19 cellular contexts compared by ENCODE assay signal in genomic region chr17:1521067-1521466, GRCh38. TPM values are rescaled to one million over a fixed set of nuclear protein-coding genes. Genes with fewer than 3 reads are reported as not detected.
A peak's percentile ranks its signal among the peaks of the same experiment; 100 is the strongest.
DNase-seq lines count a peak whose midpoint lies in the region; ATAC-seq lines count a peak whose summit lies in the region.
"Had no signal": no experiment of that assay in that cellular context is flagged by ENCODE, and none has a peak within 500 bp of the region (broad histone marks: within the 10 kb centered on the region; RNA-seq: fewer than 3 reads in every experiment).

No MANE protein-coding gene starts in this region.

- no peaks in the 10 kb centered on the region for H3K27me3 Mint-ChIP-seq in T-helper 17 cell
- H3K27me3 Mint-ChIP-seq in activated T-helper 1 cell treated with anti-CD3 and anti-CD28 coated beads, Interleukin-12 subunit alpha, Interleukin-12 subunit beta, Interleukin-2, Interleukin-4 antibody, amounts not matched to agents 30 ng/mL and 10 ng/mL and 1 ng/mL, durations not matched to agents 14 hours and 24 hours and 36 hours (ENCODE audit: insufficient read depth) = no peaks in the 10 kb centered on the region

- peak; percentile 5 for DNase-seq in NCI-H1092 treated with DMSO at 0.1 percent for 48 hours (lab: John Stamatoyannopoulos, UW)
- DNase-seq in NCI-H1092 (lab: John Stamatoyannopoulos, UW) = no peak
- no peak for DNase-seq in T-helper 17 cell
- peak; percentile 96 for DNase-seq in myocyte (ENCODE audit: low read depth)
- DNase-seq in activated T-helper 1 cell treated with anti-CD3 and anti-CD28 coated beads, Interleukin-12 subunit alpha, Interleukin-12 subunit beta, Interleukin-2, Interleukin-4 antibody, amounts not matched to agents 30 ng/mL and 10 ng/mL and 1 ng/mL, durations not matched to agents 14 hours and 24 hours and 36 hours (ENCODE audit: low spot score) = no peak
- no peak for DNase-seq in NCI-H2081 (lab: John Stamatoyannopoulos, UW)
- no peak for DNase-seq in activated naive CD4-positive, alpha-beta T cell treated with anti-CD3 and anti-CD28 coated beads, Interleukin-2, amount 50 U/mL, for 72 hours (ENCODE audit: low spot score in 2 of 2)
- DNase-seq: 8988T, NCI-H187 treated with DMSO at 0.1 percent for 48 hours, NCI-H510A treated with DMSO at 0.1 percent for 48 hours, OCI-M1, RPMI8226 had no signal

- H3K9me3 Mint-ChIP-seq in activated T-helper 1 cell treated with anti-CD3 and anti-CD28 coated beads, Interleukin-12 subunit alpha, Interleukin-12 subunit beta, Interleukin-2, Interleukin-4 antibody, amounts not matched to agents 30 ng/mL and 10 ng/mL and 1 ng/mL, durations not matched to agents 14 hours and 24 hours and 36 hours = no peaks in the 10 kb centered on the region
- no peaks in the 10 kb centered on the region for H3K9me3 Mint-ChIP-seq in activated naive CD4-positive, alpha-beta T cell treated with anti-CD3 and anti-CD28 coated beads, Interleukin-2, amount 50 U/mL, for 72 hours

- H3K27ac ChIP-seq in skeletal muscle tissue (ENCODE audit: low read depth, low read length) = peak overlapping the region; percentile 73
- H3K27ac ChIP-seq: BLaER1 treated with 17β-estradiol and CSF1 and Interleukin-3, amounts not matched to agents 10 nM and 100 nM; GM23248; HL-60; SJSA1 had no signal

- no peak overlapping the region for H3K4me3 Mint-ChIP-seq in T-helper 17 cell
- no peak overlapping the region for H3K4me3 Mint-ChIP-seq in activated T-helper 1 cell treated with anti-CD3 and anti-CD28 coated beads, Interleukin-12 subunit alpha, Interleukin-12 subunit beta, Interleukin-2, Interleukin-4 antibody, amounts not matched to agents 30 ng/mL and 10 ng/mL and 1 ng/mL, durations not matched to agents 14 hours and 24 hours and 36 hours

- H3K9ac ChIP-seq in skeletal muscle tissue (ENCODE audit: low read depth in 1 of 3, low read length in 3 of 3) = peak overlapping the region; percentile 15 to 73 (median 61)
- H3K9ac ChIP-seq: GM23248 had no signal

- H3K27ac Mint-ChIP-seq in T-helper 17 cell = peak overlapping the region; percentile 21
- no peak overlapping the region for H3K27ac Mint-ChIP-seq in activated T-helper 1 cell treated with anti-CD3 and anti-CD28 coated beads, Interleukin-12 subunit alpha, Interleukin-12 subunit beta, Interleukin-2, Interleukin-4 antibody, amounts not matched to agents 30 ng/mL and 10 ng/mL and 1 ng/mL, durations not matched to agents 14 hours and 24 hours and 36 hours
- H3K27ac Mint-ChIP-seq in activated naive CD4-positive, alpha-beta T cell treated with anti-CD3 and anti-CD28 coated beads, Interleukin-2, amount 50 U/mL, for 72 hours = peak overlapping the region in 1 of 2 donors; percentile 35

- intact Hi-C loops in activated T-helper 1 cell treated with anti-CD3 and anti-CD28 coated beads, Interleukin-12 subunit alpha, Interleukin-12 subunit beta, Interleukin-2, Interleukin-4 antibody, amounts not matched to agents 30 ng/mL and 10 ng/mL and 1 ng/mL, durations not matched to agents 14 hours and 24 hours and 36 hours (cut with micrococcal nuclease) = no loop called here

- peak overlapping the region in 2 of 3 donors; percentile 22 to 23 for H3K4me3 ChIP-seq in skeletal muscle tissue (ENCODE audit: low read length in 3 of 3)
- H3K4me3 ChIP-seq: BLaER1 treated with 17β-estradiol and CSF1 and Interleukin-3, amounts not matched to agents 10 nM and 100 nM; GM23248; K562; SJSA1 had no signal

- H3K9me3 ChIP-seq in T-helper 17 cell (ENCODE audit: control insufficient read depth, low read length, poor library complexity, severe bottlenecking) (no peaks in the 10 kb centered on the region), skeletal muscle tissue (ENCODE audit: control insufficient read depth in 3 of 3, low read length in 3 of 3) (no peaks in the 10 kb centered on the region)
- H3K9me3 ChIP-seq: BLaER1 treated with 17β-estradiol and CSF1 and Interleukin-3, amounts not matched to agents 10 nM and 100 nM; Caco-2; SJSA1 had no signal

- peaks cover 1% of the 10 kb centered on the region for H3K4me1 Mint-ChIP-seq in T-helper 17 cell
- peaks cover 4% of the 10 kb centered on the region for H3K4me1 Mint-ChIP-seq in activated T-helper 1 cell treated with anti-CD3 and anti-CD28 coated beads, Interleukin-12 subunit alpha, Interleukin-12 subunit beta, Interleukin-2, Interleukin-4 antibody, amounts not matched to agents 30 ng/mL and 10 ng/mL and 1 ng/mL, durations not matched to agents 14 hours and 24 hours and 36 hours (ENCODE audit: low read depth)

- no peaks in the 10 kb centered on the region for H3K27me3 ChIP-seq in skeletal muscle tissue (ENCODE audit: control insufficient read depth in 3 of 3, insufficient read depth in 3 of 3, low read length in 3 of 3)
- H3K27me3 ChIP-seq: BLaER1 treated with 17β-estradiol and CSF1 and Interleukin-3, amounts not matched to agents 10 nM and 100 nM; SJSA1 had no signal

- no peak for ATAC-seq in T-helper 17 cell
- no peak for ATAC-seq in activated naive CD4-positive, alpha-beta T cell treated with anti-CD3 and anti-CD28 coated beads, Interleukin-2, amount 50 U/mL, for 72 hours
- ATAC-seq: K562 had no signal

- H3K4me1 ChIP-seq in skeletal muscle tissue (ENCODE audit: control insufficient read depth in 3 of 3, insufficient read depth in 3 of 3, low read length in 3 of 3) = peaks cover 17 to 37% (median 27%) of the 10 kb centered on the region in 3 donors

- no peaks in the 10 kb centered on the region for H3K36me3 Mint-ChIP-seq in T-helper 17 cell (ENCODE audit: low read depth)
- H3K36me3 Mint-ChIP-seq in activated T-helper 1 cell treated with anti-CD3 and anti-CD28 coated beads, Interleukin-12 subunit alpha, Interleukin-12 subunit beta, Interleukin-2, Interleukin-4 antibody, amounts not matched to agents 30 ng/mL and 10 ng/mL and 1 ng/mL, durations not matched to agents 14 hours and 24 hours and 36 hours (ENCODE audit: low read depth) = peaks cover 6% of the 10 kb centered on the region
- peaks cover 0 to under 1% of the 10 kb centered on the region in 2 donors for H3K36me3 Mint-ChIP-seq in activated naive CD4-positive, alpha-beta T cell treated with anti-CD3 and anti-CD28 coated beads, Interleukin-2, amount 50 U/mL, for 72 hours

- peaks cover 11 to 14% (median 13%) of the 10 kb centered on the region in 3 donors for H3K36me3 ChIP-seq in skeletal muscle tissue (ENCODE audit: control insufficient read depth in 3 of 3, insufficient read depth in 3 of 3, low read length in 3 of 3)

RNA-seq across cellular contexts. Expression of gene INPP5K, which starts 4.7 kb away (rescaled TPM):
- total RNA-seq in T-helper 17 cell (100 to 1,000 TPM; 172 to 189 TPM), myocyte (47.2 and 71.4 TPM in 2 replicates), skeletal muscle tissue (23.0 TPM)
- 57.7 TPM for polyA plus RNA-seq in myocyte (2012)
- total RNA-seq in activated T-helper 1 cell treated with anti-CD3 and anti-CD28 coated beads, Interleukin-12 subunit alpha, Interleukin-12 subunit beta, Interleukin-2, Interleukin-4 antibody, amounts not matched to agents 30 ng/mL and 10 ng/mL and 1 ng/mL, durations not matched to agents 14 hours and 24 hours and 36 hours = 23.9 and 24.7 TPM in 2 replicates
- total RNA-seq in activated naive CD4-positive, alpha-beta T cell treated with anti-CD3 and anti-CD28 coated beads, Interleukin-2, amount 50 U/mL, for 72 hours = 10 to 100 TPM; 20.7 to 35.1 TPM

RNA-seq across cellular contexts. Expression of gene MYO1C, which starts 28.6 kb away (rescaled TPM):
- total RNA-seq in T-helper 17 cell = 10 to 100 TPM; 29.5 to 43.1 TPM
- 122 and 125 TPM in 2 replicates for total RNA-seq in myocyte
- polyA plus RNA-seq in myocyte (2012) = 220 TPM
- 69.4 TPM for total RNA-seq in skeletal muscle tissue
- total RNA-seq in activated T-helper 1 cell treated with anti-CD3 and anti-CD28 coated beads, Interleukin-12 subunit alpha, Interleukin-12 subunit beta, Interleukin-2, Interleukin-4 antibody, amounts not matched to agents 30 ng/mL and 10 ng/mL and 1 ng/mL, durations not matched to agents 14 hours and 24 hours and 36 hours = 31.1 and 44.0 TPM in 2 replicates
- total RNA-seq in activated naive CD4-positive, alpha-beta T cell treated with anti-CD3 and anti-CD28 coated beads, Interleukin-2, amount 50 U/mL, for 72 hours = 10 to 100 TPM; 10.6 to 32.2 TPM

RNA-seq across cellular contexts. Expression of gene PITPNA, which starts 41.5 kb away (rescaled TPM):
- total RNA-seq in T-helper 17 cell (10 to 100 TPM; 41.6 to 48.0 TPM), myocyte (25.1 and 29.9 TPM in 2 replicates), skeletal muscle tissue (11.0 TPM)
- 63.4 TPM for polyA plus RNA-seq in myocyte (2012)
- 72.7 and 74.2 TPM in 2 replicates for total RNA-seq in activated T-helper 1 cell treated with anti-CD3 and anti-CD28 coated beads, Interleukin-12 subunit alpha, Interleukin-12 subunit beta, Interleukin-2, Interleukin-4 antibody, amounts not matched to agents 30 ng/mL and 10 ng/mL and 1 ng/mL, durations not matched to agents 14 hours and 24 hours and 36 hours
- total RNA-seq in activated naive CD4-positive, alpha-beta T cell treated with anti-CD3 and anti-CD28 coated beads, Interleukin-2, amount 50 U/mL, for 72 hours = 10 to 100 TPM; 13.8 to 39.2 TPM

Comparison
In these comparisons a context has a peak if more than half of its experiments do, and no peak if none do; other contexts are left out.
1. DNase-seq: peak in NCI-H1092 treated with DMSO at 0.1 percent for 48 hours (single experiment) and myocyte (single experiment); none in NCI-H1092 (single experiment), T-helper 17 cell (0 of 3), activated T-helper 1 cell treated with anti-CD3 and anti-CD28 coated beads, Interleukin-12 subunit alpha, Interleukin-12 subunit beta, Interleukin-2, Interleukin-4 antibody, amounts not matched to agents 30 ng/mL and 10 ng/mL and 1 ng/mL, durations not matched to agents 14 hours and 24 hours and 36 hours (single experiment), NCI-H2081 (0 of 2) and activated naive CD4-positive, alpha-beta T cell treated with anti-CD3 and anti-CD28 coated beads, Interleukin-2, amount 50 U/mL, for 72 hours (0 of 2).